1 cellular context compared by ENCODE assay signal in genomic region chr9:137067860-137068538, GRCh38.
TF ChIP-seq lines count a peak whose summit lies in the region.

No MANE protein-coding gene starts in this region.

TF ChIP-seq in HepG2, 621 proteins besides CTCF, POLR2A, EP300 and RAD21 (continues in another document):
- TF ChIP-seq PAWR (CRISPR knock-in tag; IDR thresholded peaks at IDR 0.05; ENCODE audit: borderline replicate concordance) (no peak), ZNF687 (CRISPR knock-in tag; IDR thresholded peaks at IDR 0.05) (peak; percentile 92), MEF2D (CRISPR knock-in tag; IDR thresholded peaks at IDR 0.05) (no peak), ZKSCAN1 (IDR thresholded peaks at IDR 0.05; ENCODE audit: low read length) (no peak), PAF1 (CRISPR knock-in tag; IDR thresholded peaks at IDR 0.05) (no peak), NCOA2 (CRISPR knock-in tag; IDR thresholded peaks at IDR 0.05) (no peak), SIN3B (IDR thresholded peaks at IDR 0.05; ENCODE audit: low read length) (no peak), ZNF546 (CRISPR knock-in tag; conservative IDR thresholded peaks at IDR 0.05) (no peak), ZNF674 (CRISPR knock-in tag; IDR thresholded peaks at IDR 0.05; ENCODE audit: low read depth) (no peak), ZBTB1 (CRISPR knock-in tag; IDR thresholded peaks at IDR 0.05; ENCODE audit: borderline replicate concordance) (no peak), NAIF1 (CRISPR knock-in tag; IDR thresholded peaks at IDR 0.05; ENCODE audit: borderline replicate concordance) (no peak; the same call in 1 of the 2 replicates), ZNF672 (CRISPR knock-in tag; IDR thresholded peaks at IDR 0.05) (no peak), TCF7L2 (IDR thresholded peaks at IDR 0.05; ENCODE audit: low read depth, low read length) (no peak), IKZF5 (CRISPR knock-in tag; IDR thresholded peaks at IDR 0.05) (0 out of 2 replicates have a peak, but pooled peaks have one; percentile 27), ZNF547 (CRISPR knock-in tag; IDR thresholded peaks at IDR 0.05) (peak; percentile 87; the same call in 1 of the 2 replicates), BATF2 (CRISPR knock-in tag; IDR thresholded peaks at IDR 0.05) (no peak), MXI1 (IDR thresholded peaks at IDR 0.05; ENCODE audit: borderline replicate concordance, low read depth, low read length) (peak; percentile 56; the same call in 1 of the 3 replicates), IKZF4 (CRISPR knock-in tag; IDR thresholded peaks at IDR 0.05; ENCODE audit: borderline replicate concordance, low read depth, not compliant biosample characterization) (peak; percentile 83), SNAPC2 (CRISPR knock-in tag; IDR thresholded peaks at IDR 0.05) (no peak), ZNF749 (CRISPR knock-in tag; IDR thresholded peaks at IDR 0.05; ENCODE audit: borderline replicate concordance) (no peak), ZSCAN20 (CRISPR knock-in tag; IDR thresholded peaks at IDR 0.05; ENCODE audit: borderline replicate concordance) (no peak), ONECUT2 (CRISPR knock-in tag; IDR thresholded peaks at IDR 0.05) (no peak), MLXIP (CRISPR knock-in tag; IDR thresholded peaks at IDR 0.05; ENCODE audit: borderline replicate concordance) (no peak), HOXA9 (CRISPR knock-in tag; IDR thresholded peaks at IDR 0.05; ENCODE audit: borderline replicate concordance) (no peak), CC2D1A (CRISPR knock-in tag; IDR thresholded peaks at IDR 0.05) (no peak), ZSCAN21 (CRISPR knock-in tag; IDR thresholded peaks at IDR 0.05; ENCODE audit: borderline replicate concordance) (no peak), ZNF12 (CRISPR knock-in tag; IDR thresholded peaks at IDR 0.05) (no peak), DR1 (CRISPR knock-in tag; IDR thresholded peaks at IDR 0.05) (no peak; the same call in 1 of the 2 replicates), MEIS2 (CRISPR knock-in tag; IDR thresholded peaks at IDR 0.05) (no peak), MXD4 (CRISPR knock-in tag; IDR thresholded peaks at IDR 0.05) (no peak), SIX4 (CRISPR knock-in tag; IDR thresholded peaks at IDR 0.05) (no peak), ZSCAN22 (CRISPR knock-in tag; IDR thresholded peaks at IDR 0.05) (no peak), FOXO1 (CRISPR knock-in tag; IDR thresholded peaks at IDR 0.05) (peak; percentile 4; the same call in 1 of the 2 replicates), ZC3H13 (CRISPR knock-in tag; IDR thresholded peaks at IDR 0.05) (peak; percentile 68), FIP1L1 (IDR thresholded peaks at IDR 0.05; ENCODE audit: borderline replicate concordance, insufficient read depth, low read depth, low read length) (no peak), ERF (CRISPR knock-in tag; IDR thresholded peaks at IDR 0.05) (no peak; the same call in 1 of the 2 replicates), ARID3A (IDR thresholded peaks at IDR 0.05; ENCODE audit: low read depth, low read length) (no peak), ARHGAP35 (CRISPR knock-in tag; IDR thresholded peaks at IDR 0.05; ENCODE audit: borderline replicate concordance) (peak; percentile 29; the same call in 1 of the 2 replicates), BCL3 (CRISPR knock-in tag; IDR thresholded peaks at IDR 0.05) (peak; percentile 61), POGZ (CRISPR knock-in tag; IDR thresholded peaks at IDR 0.05) (0 out of 2 replicates have a peak, but pooled peaks have one; percentile 23), ZMYM4 (CRISPR knock-in tag; IDR thresholded peaks at IDR 0.05) (peak; percentile 37; the same call in 1 of the 2 replicates), GABPB1 (CRISPR knock-in tag; IDR thresholded peaks at IDR 0.05) (peak; percentile 62; the same call in 1 of the 2 replicates), ZNF552 (CRISPR knock-in tag; IDR thresholded peaks at IDR 0.05; ENCODE audit: borderline replicate concordance) (no peak), IRF2 (CRISPR knock-in tag; IDR thresholded peaks at IDR 0.05) (peak; percentile 31; the same call in 1 of the 2 replicates), PCBP2 (optimal IDR thresholded peaks at IDR 0.05; ENCODE audit: low read depth, low read length, poor library complexity, severe bottlenecking) (no peak), MYPOP (CRISPR knock-in tag; IDR thresholded peaks at IDR 0.05) (0 out of 2 replicates have a peak, but pooled peaks have one; percentile 7), RNF2 (conservative IDR thresholded peaks at IDR 0.05; ENCODE audit: low read depth) (no peak), SATB2 (CRISPR knock-in tag; IDR thresholded peaks at IDR 0.05) (no peak), CSRNP1 (CRISPR knock-in tag; IDR thresholded peaks at IDR 0.05) (no peak), ZBTB26 (CRISPR knock-in tag; IDR thresholded peaks at IDR 0.05; ENCODE audit: borderline replicate concordance) (no peak; the same call in 1 of the 2 replicates), CCAR2 (optimal IDR thresholded peaks at IDR 0.05; ENCODE audit: low read depth, low read length) (no peak), ZFP91 (CRISPR knock-in tag; IDR thresholded peaks at IDR 0.05; ENCODE audit: borderline replicate concordance) (peak; percentile 80)
